In the genomic region with DNA sequence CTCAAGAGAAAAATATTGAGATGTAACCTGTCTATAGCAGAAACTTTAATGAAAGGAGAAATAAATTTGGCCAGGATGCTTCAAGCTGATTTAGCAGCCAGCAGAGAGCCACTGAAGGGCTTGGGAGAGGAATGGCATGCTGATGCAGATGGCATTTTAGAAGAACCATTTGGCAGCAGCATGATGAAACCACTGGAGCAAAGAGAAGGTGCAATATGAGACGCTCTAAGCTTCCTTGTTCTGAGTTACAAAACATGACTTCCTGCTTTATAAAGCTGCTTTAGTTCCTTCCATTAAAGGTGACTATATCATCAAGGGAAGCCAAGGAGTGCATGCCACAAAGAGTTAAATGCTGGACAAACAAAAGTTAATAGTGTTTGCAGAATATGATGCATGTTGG, we compare ENCODE assay signal across 1 cellular context.
TF ChIP-seq lines count a peak whose summit lies in the region.

No MANE protein-coding gene starts in this region.

TF ChIP-seq in GM23338, 12 proteins besides CTCF, POLR2A, EP300 and RAD21 (continued from another document):
- TF ChIP-seq, protein P1, sequence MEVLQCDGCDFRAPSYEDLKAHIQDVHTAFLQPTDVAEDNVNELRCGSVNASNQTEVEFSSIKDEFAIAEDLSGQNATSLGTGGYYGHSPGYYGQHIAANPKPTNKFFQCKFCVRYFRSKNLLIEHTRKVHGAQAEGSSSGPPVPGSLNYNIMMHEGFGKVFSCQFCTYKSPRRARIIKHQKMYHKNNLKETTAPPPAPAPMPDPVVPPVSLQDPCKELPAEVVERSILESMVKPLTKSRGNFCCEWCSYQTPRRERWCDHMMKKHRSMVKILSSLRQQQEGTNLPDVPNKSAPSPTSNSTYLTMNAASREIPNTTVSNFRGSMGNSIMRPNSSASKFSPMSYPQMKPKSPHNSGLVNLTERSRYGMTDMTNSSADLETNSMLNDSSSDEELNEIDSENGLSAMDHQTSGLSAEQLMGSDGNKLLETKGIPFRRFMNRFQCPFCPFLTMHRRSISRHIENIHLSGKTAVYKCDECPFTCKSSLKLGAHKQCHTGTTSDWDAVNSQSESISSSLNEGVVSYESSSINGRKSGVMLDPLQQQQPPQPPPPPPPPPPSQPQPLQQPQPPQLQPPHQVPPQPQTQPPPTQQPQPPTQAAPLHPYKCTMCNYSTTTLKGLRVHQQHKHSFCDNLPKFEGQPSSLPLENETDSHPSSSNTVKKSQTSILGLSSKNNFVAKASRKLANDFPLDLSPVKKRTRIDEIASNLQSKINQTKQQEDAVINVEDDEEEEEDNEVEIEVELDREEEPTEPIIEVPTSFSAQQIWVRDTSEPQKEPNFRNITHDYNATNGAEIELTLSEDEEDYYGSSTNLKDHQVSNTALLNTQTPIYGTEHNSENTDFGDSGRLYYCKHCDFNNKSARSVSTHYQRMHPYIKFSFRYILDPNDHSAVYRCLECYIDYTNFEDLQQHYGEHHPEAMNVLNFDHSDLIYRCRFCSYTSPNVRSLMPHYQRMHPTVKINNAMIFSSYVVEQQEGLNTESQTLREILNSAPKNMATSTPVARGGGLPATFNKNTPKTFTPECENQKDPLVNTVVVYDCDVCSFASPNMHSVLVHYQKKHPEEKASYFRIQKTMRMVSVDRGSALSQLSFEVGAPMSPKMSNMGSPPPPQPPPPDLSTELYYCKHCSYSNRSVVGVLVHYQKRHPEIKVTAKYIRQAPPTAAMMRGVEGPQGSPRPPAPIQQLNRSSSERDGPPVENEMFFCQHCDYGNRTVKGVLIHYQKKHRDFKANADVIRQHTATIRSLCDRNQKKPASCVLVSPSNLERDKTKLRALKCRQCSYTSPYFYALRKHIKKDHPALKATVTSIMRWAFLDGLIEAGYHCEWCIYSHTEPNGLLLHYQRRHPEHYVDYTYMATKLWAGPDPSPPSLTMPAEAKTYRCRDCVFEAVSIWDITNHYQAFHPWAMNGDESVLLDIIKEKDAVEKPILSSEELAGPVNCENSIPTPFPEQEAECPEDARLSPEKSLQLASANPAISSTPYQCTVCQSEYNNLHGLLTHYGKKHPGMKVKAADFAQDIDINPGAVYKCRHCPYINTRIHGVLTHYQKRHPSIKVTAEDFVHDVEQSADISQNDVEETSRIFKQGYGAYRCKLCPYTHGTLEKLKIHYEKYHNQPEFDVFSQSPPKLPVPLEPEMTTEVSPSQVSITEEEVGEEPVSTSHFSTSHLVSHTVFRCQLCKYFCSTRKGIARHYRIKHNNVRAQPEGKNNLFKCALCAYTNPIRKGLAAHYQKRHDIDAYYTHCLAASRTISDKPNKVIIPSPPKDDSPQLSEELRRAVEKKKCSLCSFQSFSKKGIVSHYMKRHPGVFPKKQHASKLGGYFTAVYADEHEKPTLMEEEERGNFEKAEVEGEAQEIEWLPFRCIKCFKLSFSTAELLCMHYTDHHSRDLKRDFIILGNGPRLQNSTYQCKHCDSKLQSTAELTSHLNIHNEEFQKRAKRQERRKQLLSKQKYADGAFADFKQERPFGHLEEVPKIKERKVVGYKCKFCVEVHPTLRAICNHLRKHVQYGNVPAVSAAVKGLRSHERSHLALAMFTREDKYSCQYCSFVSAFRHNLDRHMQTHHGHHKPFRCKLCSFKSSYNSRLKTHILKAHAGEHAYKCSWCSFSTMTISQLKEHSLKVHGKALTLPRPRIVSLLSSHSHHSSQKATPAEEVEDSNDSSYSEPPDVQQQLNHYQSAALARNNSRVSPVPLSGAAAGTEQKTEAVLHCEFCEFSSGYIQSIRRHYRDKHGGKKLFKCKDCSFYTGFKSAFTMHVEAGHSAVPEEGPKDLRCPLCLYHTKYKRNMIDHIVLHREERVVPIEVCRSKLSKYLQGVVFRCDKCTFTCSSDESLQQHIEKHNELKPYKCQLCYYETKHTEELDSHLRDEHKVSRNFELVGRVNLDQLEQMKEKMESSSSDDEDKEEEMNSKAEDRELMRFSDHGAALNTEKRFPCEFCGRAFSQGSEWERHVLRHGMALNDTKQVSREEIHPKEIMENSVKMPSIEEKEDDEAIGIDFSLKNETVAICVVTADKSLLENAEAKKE (CRISPR knock-in tag; IDR thresholded peaks at IDR 0.05) = no peak
- TF ChIP-seq, protein P2, sequence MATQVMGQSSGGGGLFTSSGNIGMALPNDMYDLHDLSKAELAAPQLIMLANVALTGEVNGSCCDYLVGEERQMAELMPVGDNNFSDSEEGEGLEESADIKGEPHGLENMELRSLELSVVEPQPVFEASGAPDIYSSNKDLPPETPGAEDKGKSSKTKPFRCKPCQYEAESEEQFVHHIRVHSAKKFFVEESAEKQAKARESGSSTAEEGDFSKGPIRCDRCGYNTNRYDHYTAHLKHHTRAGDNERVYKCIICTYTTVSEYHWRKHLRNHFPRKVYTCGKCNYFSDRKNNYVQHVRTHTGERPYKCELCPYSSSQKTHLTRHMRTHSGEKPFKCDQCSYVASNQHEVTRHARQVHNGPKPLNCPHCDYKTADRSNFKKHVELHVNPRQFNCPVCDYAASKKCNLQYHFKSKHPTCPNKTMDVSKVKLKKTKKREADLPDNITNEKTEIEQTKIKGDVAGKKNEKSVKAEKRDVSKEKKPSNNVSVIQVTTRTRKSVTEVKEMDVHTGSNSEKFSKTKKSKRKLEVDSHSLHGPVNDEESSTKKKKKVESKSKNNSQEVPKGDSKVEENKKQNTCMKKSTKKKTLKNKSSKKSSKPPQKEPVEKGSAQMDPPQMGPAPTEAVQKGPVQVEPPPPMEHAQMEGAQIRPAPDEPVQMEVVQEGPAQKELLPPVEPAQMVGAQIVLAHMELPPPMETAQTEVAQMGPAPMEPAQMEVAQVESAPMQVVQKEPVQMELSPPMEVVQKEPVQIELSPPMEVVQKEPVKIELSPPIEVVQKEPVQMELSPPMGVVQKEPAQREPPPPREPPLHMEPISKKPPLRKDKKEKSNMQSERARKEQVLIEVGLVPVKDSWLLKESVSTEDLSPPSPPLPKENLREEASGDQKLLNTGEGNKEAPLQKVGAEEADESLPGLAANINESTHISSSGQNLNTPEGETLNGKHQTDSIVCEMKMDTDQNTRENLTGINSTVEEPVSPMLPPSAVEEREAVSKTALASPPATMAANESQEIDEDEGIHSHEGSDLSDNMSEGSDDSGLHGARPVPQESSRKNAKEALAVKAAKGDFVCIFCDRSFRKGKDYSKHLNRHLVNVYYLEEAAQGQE (IDR thresholded peaks at IDR 0.05; ENCODE audit: unreplicated experiment) = no peak
- no peak for TF ChIP-seq ZNF114 (CRISPR knock-in tag; IDR thresholded peaks at IDR 0.05)
TF ChIP-seq in GM23338: peak in this region for 0.
